In the genomic region with DNA sequence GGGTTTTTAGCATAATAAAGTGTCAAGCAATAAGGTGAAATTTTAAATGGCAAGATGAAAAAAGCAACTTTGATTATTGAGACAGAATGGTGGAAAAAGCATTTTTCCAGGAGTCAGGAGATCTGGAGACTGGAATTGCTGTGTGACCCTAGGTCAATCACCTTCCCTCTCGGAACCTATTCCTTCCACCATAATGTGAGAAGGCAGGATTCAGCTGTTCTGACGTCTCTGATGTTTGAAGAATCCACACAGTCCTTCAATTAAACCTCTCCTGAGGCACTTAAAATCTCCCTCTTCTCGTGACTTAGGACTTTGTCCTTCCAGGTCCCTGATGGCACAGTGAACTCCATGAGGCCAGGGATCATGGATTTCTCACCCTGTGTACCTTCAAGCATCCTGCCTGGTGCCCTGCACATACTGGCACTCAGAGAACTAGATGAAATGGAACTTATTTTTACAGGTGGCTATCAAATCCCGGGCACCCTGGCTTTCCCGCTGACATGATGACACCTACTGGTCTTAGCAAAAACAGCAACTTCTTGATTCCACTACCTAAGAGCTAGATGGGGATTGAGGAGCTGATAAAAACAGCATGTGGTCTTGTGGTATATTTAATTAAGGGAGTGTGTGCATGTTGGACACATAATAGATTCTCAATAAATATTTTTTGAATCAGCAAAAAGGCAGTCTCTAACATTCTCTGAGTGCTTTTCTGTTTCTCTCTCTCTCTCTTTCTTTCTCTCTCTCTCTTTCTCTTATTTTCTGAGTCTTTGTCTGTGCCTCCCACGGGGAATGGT, we compare ENCODE assay signal across 8 cellular contexts. TPM values are rescaled to one million over a fixed set of nuclear protein-coding genes. Genes with fewer than 3 reads are reported as not detected.
DNase-seq lines count a peak whose midpoint lies in the region; ATAC-seq and TF ChIP-seq lines count a peak whose summit lies in the region.

No MANE protein-coding gene starts in this region.

- H3K27ac Mint-ChIP-seq in neural crest cell (ENCODE audit: unreplicated experiment): no peak overlapping the region

- peak; percentile 54 for ATAC-seq in aorta (ENCODE audit: low FRiP score)
- no peak for ATAC-seq in GM19328 (IDR thresholded peaks at IDR 0.05; ENCODE audit: unreplicated experiment)

- TF ChIP-seq CTCF in fibroblast of lung (conservative IDR thresholded peaks at IDR 0.05 in 1 of 2, IDR thresholded peaks at IDR 0.05 in 1 of 2; ENCODE audit: low read depth in 1 of 2, low read length in 2 of 2): peak; percentile 90
- TF ChIP-seq CTCF in neural crest cell (conservative IDR thresholded peaks at IDR 0.05): peak; percentile 85

- peak; percentile 72 for DNase-seq in COR-L47 (lab: John Stamatoyannopoulos, UW)
- peak; percentile 35 for DNase-seq in HK-2 (ENCODE audit: unreplicated experiment)
- DNase-seq in NCI-H774 (lab: John Stamatoyannopoulos, UW): peak; percentile 64
- peak; percentile 34 for DNase-seq in activated CD8-positive, alpha-beta memory T cell treated with anti-CD3 and anti-CD28 coated beads, Interleukin-2, amount 50 U/mL, for 4 hours
- DNase-seq in fibroblast of lung (ENCODE audit: low read depth in 2 of 2): peak; percentile 57 to 80
- peak; percentile 33 for DNase-seq in neural crest cell (ENCODE audit: low read depth, low spot score)
- no peak for DNase-seq in aorta

- H3K4me3 ChIP-seq in fibroblast of lung (replicated peaks in 1 of 4; ENCODE audit: control extremely low read depth in 1 of 4, insufficient read depth in 1 of 4, low read depth in 3 of 4, low read length in 4 of 4) (no peak overlapping the region), aorta (ENCODE audit: low read length in 2 of 2) (no peak overlapping the region)

- peaks cover 10% of the 10 kb centered on the region for H3K27me3 ChIP-seq in fibroblast of lung (ENCODE audit: control insufficient read depth, insufficient read depth, low read length)
- H3K27me3 ChIP-seq in aorta (ENCODE audit: control insufficient read depth in 1 of 2, insufficient read depth in 2 of 2, low read length in 1 of 2): no peaks in the 10 kb centered on the region

- H3K9ac ChIP-seq in fibroblast of lung (ENCODE audit: insufficient read depth, low read length): no peak overlapping the region

- no peaks in the 10 kb centered on the region for H3K9me3 Mint-ChIP-seq in neural crest cell

- no peak overlapping the region for H2AFZ ChIP-seq in fibroblast of lung (ENCODE audit: low read length)

- no peak overlapping the region for H3K4me2 ChIP-seq in fibroblast of lung (ENCODE audit: extremely low read depth, insufficient read depth, low read length)

- no peaks in the 10 kb centered on the region for H4K20me1 ChIP-seq in fibroblast of lung (ENCODE audit: control insufficient read depth, extremely low read depth, insufficient read depth, low read length)

- H3K79me2 ChIP-seq in fibroblast of lung (ENCODE audit: control insufficient read depth, insufficient read depth, low read length): no peaks in the 10 kb centered on the region

- H3K4me3 Mint-ChIP-seq in neural crest cell: no peak overlapping the region

- intact Hi-C loops in aorta (cut with DNase I): loop anchor here (2.0 to 5.0 kb wide), 3 partner anchors 505 to 617 kb away; no protein-coding TSS in a partner anchor

- H3K4me1 ChIP-seq in fibroblast of lung (ENCODE audit: control insufficient read depth, extremely low read depth, insufficient read depth, low read length): no peaks in the 10 kb centered on the region
- H3K4me1 ChIP-seq in aorta (ENCODE audit: control insufficient read depth in 1 of 2, insufficient read depth in 2 of 2, low read length in 2 of 2): no peaks in the 10 kb centered on the region

- H3K9me3 ChIP-seq in fibroblast of lung (ENCODE audit: control insufficient read depth, insufficient read depth, low read depth, low read length) (no peaks in the 10 kb centered on the region), aorta (ENCODE audit: control insufficient read depth, low read length) (no peaks in the 10 kb centered on the region)

- no peaks in the 10 kb centered on the region for H3K36me3 Mint-ChIP-seq in neural crest cell (ENCODE audit: low read depth)

- peaks cover 31% of the 10 kb centered on the region for H3K4me1 Mint-ChIP-seq in neural crest cell

- no peaks in the 10 kb centered on the region for H3K27me3 Mint-ChIP-seq in neural crest cell (ENCODE audit: low read depth)

- H3K27ac ChIP-seq in fibroblast of lung (ENCODE audit: insufficient read depth, low read length): no peak overlapping the region
- no peak overlapping the region for H3K27ac ChIP-seq in aorta (ENCODE audit: low read depth in 1 of 2, low read length in 2 of 2)

- H3K36me3 ChIP-seq in fibroblast of lung (ENCODE audit: control insufficient read depth, insufficient read depth, low read length): no peaks in the 10 kb centered on the region
- no peaks in the 10 kb centered on the region for H3K36me3 ChIP-seq in aorta (ENCODE audit: control insufficient read depth in 1 of 2, insufficient read depth in 2 of 2, low read length in 1 of 2)

- 22 to 29% methylated on average over 6 of the region's 6 CpGs for WGBS in aorta, 2 donors

RNA-seq across cellular contexts. Expression of gene CCDC182, which starts 2.3 kb away (rescaled TPM):
- total RNA-seq in fibroblast of lung (not detected in 2 replicates), neural crest cell (not detected in 2 replicates), aorta (not detected)
- polyA plus RNA-seq in fibroblast of lung (not detected in 2 replicates), aorta (not detected)
- polyA plus RNA-seq in fibroblast of lung (2012): not detected in 2 replicates
- not detected in 2 replicates for polyA minus RNA-seq in fibroblast of lung (ENCODE audit: low replicate concordance)

Comparison
In these comparisons a context has a peak if more than half of its experiments do, and no peak if none do; other contexts are left out.
1. DNase-seq: peak in COR-L47 (single experiment), HK-2 (single experiment), NCI-H774 (single experiment), activated CD8-positive, alpha-beta memory T cell treated with anti-CD3 and anti-CD28 coated beads, Interleukin-2, amount 50 U/mL, for 4 hours (single experiment), fibroblast of lung (2 of 2) and neural crest cell (single experiment); none in aorta (0 of 2).